10 cellular contexts compared by ENCODE assay signal in genomic region chr12:24950231-24950834, GRCh38. TPM values are rescaled to one million over a fixed set of nuclear protein-coding genes. Genes with fewer than 3 reads are reported as not detected.
DNase-seq lines count a peak whose midpoint lies in the region; ATAC-seq, FAIRE-seq and TF ChIP-seq lines count a peak whose summit lies in the region.
"Had no signal": no experiment of that assay in that cellular context is flagged by ENCODE, and none has a peak within 500 bp of the region (broad histone marks: within the 10 kb centered on the region; RNA-seq: fewer than 3 reads in every experiment).

No MANE protein-coding gene starts in this region.

- H3K36me3 ChIP-seq in ACC112 (ENCODE audit: insufficient read depth, low read length) = peaks cover under 1% of the 10 kb centered on the region; the same call in 1 of the 2 replicates
- H3K36me3 ChIP-seq in SK-N-MC (ENCODE audit: insufficient read depth, low read length) = peaks cover 8% of the 10 kb centered on the region
- H3K36me3 ChIP-seq in tibial nerve = no peaks in the 10 kb centered on the region
- peaks cover 2% of the 10 kb centered on the region for H3K36me3 ChIP-seq in endodermal cell (ENCODE audit: control insufficient read depth, insufficient read depth, low read length)
- H3K36me3 ChIP-seq: ovary had no signal

- peak; percentile 43 for ATAC-seq in HG03064 (IDR thresholded peaks at IDR 0.05; ENCODE audit: low read depth, unreplicated experiment)

- no peak overlapping the region for H3K4me3 ChIP-seq in ACC112 (ENCODE audit: low read depth, low read length)
- H3K4me3 ChIP-seq in SK-N-MC = no peak overlapping the region
- no peak overlapping the region for H3K4me3 ChIP-seq in tibial nerve
- no peak overlapping the region for H3K4me3 ChIP-seq in endodermal cell (ENCODE audit: low read length)
- H3K4me3 ChIP-seq: ovary had no signal

- FAIRE-seq in GM19239 (lab: Jason Lieb, UNC) = peak; percentile 94
- FAIRE-seq: colon had no signal

- DNase-seq in GM19239 (ENCODE audit: insufficient read length, low spot score) = no peak
- no peak for DNase-seq in SK-N-MC (ENCODE audit: low read depth, low spot score)
- no peak for DNase-seq in NCI-H2029 treated with DMSO at 0.1 percent for 48 hours (lab: John Stamatoyannopoulos, UW)
- DNase-seq in tibial nerve (ENCODE audit: low spot score in 2 of 2) = no peak
- no peak for DNase-seq in endodermal cell
- DNase-seq in GM19240 (ENCODE audit: insufficient read length, low spot score) = no peak
- DNase-seq: ovary had no signal

- peaks cover 9% of the 10 kb centered on the region for H3K27me3 Mint-ChIP-seq in endodermal cell (ENCODE audit: insufficient read depth)

- TF ChIP-seq POLR2A in tibial nerve (IDR thresholded peaks at IDR 0.05) = no peak

- H3K4me3 Mint-ChIP-seq in endodermal cell = no peak overlapping the region

- H3K36me3 Mint-ChIP-seq in endodermal cell (ENCODE audit: low read depth) = peaks cover 3% of the 10 kb centered on the region

- no peak overlapping the region for H3K9ac ChIP-seq in SK-N-MC (ENCODE audit: insufficient read length)
- no peak overlapping the region for H3K9ac ChIP-seq in endodermal cell (ENCODE audit: extremely low read depth, low read length, poor library complexity, severe bottlenecking)

- H3K27ac Mint-ChIP-seq in endodermal cell = no peak overlapping the region

- no peaks in the 10 kb centered on the region for H3K27me3 ChIP-seq in ACC112 (ENCODE audit: insufficient read depth, low read length)
- no peaks in the 10 kb centered on the region for H3K27me3 ChIP-seq in tibial nerve
- H3K27me3 ChIP-seq in endodermal cell (ENCODE audit: control insufficient read depth, insufficient read depth, low read length, poor library complexity, severe bottlenecking) = peaks cover 8% of the 10 kb centered on the region
- H3K27me3 ChIP-seq: ovary had no signal

- TF ChIP-seq CTCF in tibial nerve (IDR thresholded peaks at IDR 0.05) = no peak
- TF ChIP-seq CTCF in endodermal cell (conservative IDR thresholded peaks at IDR 0.05) = no peak

- H3K4me1 ChIP-seq in ACC112 (ENCODE audit: control insufficient read depth, insufficient read depth, low read length, unreplicated experiment) = peaks cover 26% of the 10 kb centered on the region
- peaks cover 0 to 9% (median 0%) of the 10 kb centered on the region in 4 donors for H3K4me1 ChIP-seq in tibial nerve
- H3K4me1 ChIP-seq in endodermal cell (ENCODE audit: control insufficient read depth, insufficient read depth, low read length) = peaks cover 2% of the 10 kb centered on the region

- peak overlapping the region; percentile 39 for H2AFZ ChIP-seq in ACC112 (ENCODE audit: low read length, unreplicated experiment)

- H3K9me3 ChIP-seq in SK-N-MC (ENCODE audit: low read depth, low read length) (no peaks in the 10 kb centered on the region), tibial nerve (no peaks in the 10 kb centered on the region), endodermal cell (ENCODE audit: control insufficient read depth, low read length) (no peaks in the 10 kb centered on the region)
- H3K9me3 ChIP-seq: ovary had no signal

- 73 to 78% methylated on average over 3 of the region's 3 CpGs for WGBS in tibial nerve, 2 donors
- 68 to 81% methylated on average over 2 to 3 of the region's 3 CpGs for WGBS in endodermal cell (ENCODE audit: insufficient coverage in 1 of 2, insufficient read length in 1 of 2), 2 experiments

- peaks cover 34% of the 10 kb centered on the region for H3K79me2 ChIP-seq in ACC112 (ENCODE audit: control insufficient read depth, insufficient read depth, low read length, unreplicated experiment)

- H3K9me3 Mint-ChIP-seq in endodermal cell = no peaks in the 10 kb centered on the region

- H3K27ac ChIP-seq in ACC112 (ENCODE audit: low read depth, low read length) (no peak overlapping the region), SK-N-MC (peak overlapping the region; percentile 58), tibial nerve (peak overlapping the region in 1 of 4 donors; percentile 24), endodermal cell (ENCODE audit: low read depth, low read length) (no peak overlapping the region)
- H3K27ac ChIP-seq: ovary had no signal

- peaks cover 57% of the 10 kb centered on the region for H3K4me1 Mint-ChIP-seq in endodermal cell

- no peak for TF ChIP-seq EP300 in tibial nerve (IDR thresholded peaks at IDR 0.05)

RNA-seq across cellular contexts. Expression of gene BCAT1, which starts 1.4 kb away (rescaled TPM):
- total RNA-seq in tibial nerve (10 to 100 TPM; 17.8 to 41.1 (median 35.0) TPM), endodermal cell (100 to 1,000 TPM in 1 of 2 donors, 10 to 100 TPM in 1; 45.0 to 141 TPM)
- polyA plus RNA-seq in endodermal cell (2013, experiment 1 of 2) = 116 TPM
- 106 TPM for polyA plus RNA-seq in endodermal cell (2013, experiment 2 of 2)
